1 cellular context compared by ENCODE assay signal in the genomic region with DNA sequence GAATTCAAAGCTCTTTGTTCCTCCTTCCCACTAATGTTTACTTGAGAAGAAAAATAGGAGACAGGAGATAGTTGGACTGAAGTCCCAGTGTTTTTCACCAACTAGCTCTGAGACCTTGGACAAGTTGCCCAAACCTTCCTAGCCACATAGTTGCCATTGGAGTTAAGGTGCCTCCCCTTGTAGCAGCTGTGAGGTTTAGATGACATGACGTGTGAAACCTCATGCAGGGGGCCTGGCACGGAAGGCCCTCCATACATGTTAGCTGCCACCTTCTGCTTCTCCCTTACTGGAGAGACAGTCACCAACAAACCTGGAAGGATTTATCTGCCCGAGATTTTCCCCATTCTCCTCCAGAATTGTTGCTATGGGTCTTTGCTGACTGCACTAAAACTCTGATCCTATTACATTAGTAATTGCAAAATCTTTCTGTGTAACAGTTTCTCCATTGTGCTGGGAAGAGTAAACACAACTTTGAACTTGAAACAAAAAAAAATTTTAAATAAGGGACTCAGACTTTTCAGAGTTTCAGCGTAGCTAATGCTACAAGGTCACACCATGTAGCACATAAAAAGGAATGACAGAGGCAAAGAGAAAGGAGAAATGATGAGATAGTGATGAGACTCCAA.
A peak's percentile ranks its signal among the peaks of the same experiment; 100 is the strongest.
TF ChIP-seq lines count a peak whose summit lies in the region.

No MANE protein-coding gene starts in this region.

TF ChIP-seq in HepG2, 621 proteins besides CTCF, POLR2A, EP300 and RAD21 (continued from another document):
- TF ChIP-seq BCL6 (CRISPR knock-in tag; IDR thresholded peaks at IDR 0.05) (peak; percentile 44; the same call in 1 of the 2 replicates), SOX5 (CRISPR knock-in tag; IDR thresholded peaks at IDR 0.05; ENCODE audit: borderline replicate concordance) (peak; percentile 82; the same call in 1 of the 2 replicates), ZNF205 (CRISPR knock-in tag; IDR thresholded peaks at IDR 0.05) (0 out of 2 replicates have a peak, but pooled peaks have one; percentile 2), CREB1 (IDR thresholded peaks at IDR 0.05) (no peak), CREB1 (CRISPR knock-in tag; IDR thresholded peaks at IDR 0.05) (peak; percentile 35; the same call in 1 of the 2 replicates), HMG20A (CRISPR knock-in tag; IDR thresholded peaks at IDR 0.05; ENCODE audit: borderline replicate concordance) (0 out of 2 replicates have a peak, but pooled peaks have one; percentile 32), FOXA3 (CRISPR knock-in tag; IDR thresholded peaks at IDR 0.05) (peak; percentile 78), HNF4G (IDR thresholded peaks at IDR 0.05; ENCODE audit: borderline replicate concordance, low read depth, low read length) (no peak), HNF4G (CRISPR knock-in tag; IDR thresholded peaks at IDR 0.05; ENCODE audit: borderline replicate concordance, low read depth) (no peak), HNF4A (CRISPR knock-in tag; IDR thresholded peaks at IDR 0.05) (no peak; the same call in 1 of the 2 replicates), GATAD2A (CRISPR knock-in tag; IDR thresholded peaks at IDR 0.05) (peak; percentile 39; the same call in 1 of the 2 replicates), NPAS2 (CRISPR knock-in tag; IDR thresholded peaks at IDR 0.05; ENCODE audit: borderline replicate concordance) (no peak), NCOA2 (CRISPR knock-in tag; IDR thresholded peaks at IDR 0.05) (0 out of 2 replicates have a peak, but pooled peaks have one; percentile 41), DR1 (CRISPR knock-in tag; IDR thresholded peaks at IDR 0.05) (no peak), FOXO1 (CRISPR knock-in tag; IDR thresholded peaks at IDR 0.05) (no peak), RARA (CRISPR knock-in tag; IDR thresholded peaks at IDR 0.05) (peak; percentile 60), SIX1 (CRISPR knock-in tag; IDR thresholded peaks at IDR 0.05; ENCODE audit: borderline replicate concordance) (peak; percentile 53; the same call in 1 of the 2 replicates), ZFX (CRISPR knock-in tag; IDR thresholded peaks at IDR 0.05; ENCODE audit: low read depth) (0 out of 2 replicates have a peak, but pooled peaks have one; percentile 15), NCOR1 (IDR thresholded peaks at IDR 0.05; ENCODE audit: borderline replicate concordance, low read length) (peak; percentile 83; the same call in 1 of the 2 replicates), ZNF552 (CRISPR knock-in tag; IDR thresholded peaks at IDR 0.05; ENCODE audit: borderline replicate concordance) (no peak), ZNF280D (CRISPR knock-in tag; IDR thresholded peaks at IDR 0.05) (no peak), MAFK (conservative IDR thresholded peaks at IDR 0.05 in 1 of 2, IDR thresholded peaks at IDR 0.05 in 1 of 2; ENCODE audit: low read length in 2 of 2) (peak; percentile 61)
- TF ChIP-seq, protein P1, sequence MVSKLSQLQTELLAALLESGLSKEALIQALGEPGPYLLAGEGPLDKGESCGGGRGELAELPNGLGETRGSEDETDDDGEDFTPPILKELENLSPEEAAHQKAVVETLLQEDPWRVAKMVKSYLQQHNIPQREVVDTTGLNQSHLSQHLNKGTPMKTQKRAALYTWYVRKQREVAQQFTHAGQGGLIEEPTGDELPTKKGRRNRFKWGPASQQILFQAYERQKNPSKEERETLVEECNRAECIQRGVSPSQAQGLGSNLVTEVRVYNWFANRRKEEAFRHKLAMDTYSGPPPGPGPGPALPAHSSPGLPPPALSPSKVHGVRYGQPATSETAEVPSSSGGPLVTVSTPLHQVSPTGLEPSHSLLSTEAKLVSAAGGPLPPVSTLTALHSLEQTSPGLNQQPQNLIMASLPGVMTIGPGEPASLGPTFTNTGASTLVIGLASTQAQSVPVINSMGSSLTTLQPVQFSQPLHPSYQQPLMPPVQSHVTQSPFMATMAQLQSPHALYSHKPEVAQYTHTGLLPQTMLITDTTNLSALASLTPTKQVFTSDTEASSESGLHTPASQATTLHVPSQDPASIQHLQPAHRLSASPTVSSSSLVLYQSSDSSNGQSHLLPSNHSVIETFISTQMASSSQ (IDR thresholded peaks at IDR 0.05; ENCODE audit: low read depth), result 0 out of 2 replicates have a peak, but pooled peaks have one; percentile 21
- TF ChIP-seq, protein P1 (CRISPR knock-in tag; IDR thresholded peaks at IDR 0.05; ENCODE audit: borderline replicate concordance), result peak; percentile 28; the same call in 1 of the 2 replicates
- TF ChIP-seq, protein P2, sequence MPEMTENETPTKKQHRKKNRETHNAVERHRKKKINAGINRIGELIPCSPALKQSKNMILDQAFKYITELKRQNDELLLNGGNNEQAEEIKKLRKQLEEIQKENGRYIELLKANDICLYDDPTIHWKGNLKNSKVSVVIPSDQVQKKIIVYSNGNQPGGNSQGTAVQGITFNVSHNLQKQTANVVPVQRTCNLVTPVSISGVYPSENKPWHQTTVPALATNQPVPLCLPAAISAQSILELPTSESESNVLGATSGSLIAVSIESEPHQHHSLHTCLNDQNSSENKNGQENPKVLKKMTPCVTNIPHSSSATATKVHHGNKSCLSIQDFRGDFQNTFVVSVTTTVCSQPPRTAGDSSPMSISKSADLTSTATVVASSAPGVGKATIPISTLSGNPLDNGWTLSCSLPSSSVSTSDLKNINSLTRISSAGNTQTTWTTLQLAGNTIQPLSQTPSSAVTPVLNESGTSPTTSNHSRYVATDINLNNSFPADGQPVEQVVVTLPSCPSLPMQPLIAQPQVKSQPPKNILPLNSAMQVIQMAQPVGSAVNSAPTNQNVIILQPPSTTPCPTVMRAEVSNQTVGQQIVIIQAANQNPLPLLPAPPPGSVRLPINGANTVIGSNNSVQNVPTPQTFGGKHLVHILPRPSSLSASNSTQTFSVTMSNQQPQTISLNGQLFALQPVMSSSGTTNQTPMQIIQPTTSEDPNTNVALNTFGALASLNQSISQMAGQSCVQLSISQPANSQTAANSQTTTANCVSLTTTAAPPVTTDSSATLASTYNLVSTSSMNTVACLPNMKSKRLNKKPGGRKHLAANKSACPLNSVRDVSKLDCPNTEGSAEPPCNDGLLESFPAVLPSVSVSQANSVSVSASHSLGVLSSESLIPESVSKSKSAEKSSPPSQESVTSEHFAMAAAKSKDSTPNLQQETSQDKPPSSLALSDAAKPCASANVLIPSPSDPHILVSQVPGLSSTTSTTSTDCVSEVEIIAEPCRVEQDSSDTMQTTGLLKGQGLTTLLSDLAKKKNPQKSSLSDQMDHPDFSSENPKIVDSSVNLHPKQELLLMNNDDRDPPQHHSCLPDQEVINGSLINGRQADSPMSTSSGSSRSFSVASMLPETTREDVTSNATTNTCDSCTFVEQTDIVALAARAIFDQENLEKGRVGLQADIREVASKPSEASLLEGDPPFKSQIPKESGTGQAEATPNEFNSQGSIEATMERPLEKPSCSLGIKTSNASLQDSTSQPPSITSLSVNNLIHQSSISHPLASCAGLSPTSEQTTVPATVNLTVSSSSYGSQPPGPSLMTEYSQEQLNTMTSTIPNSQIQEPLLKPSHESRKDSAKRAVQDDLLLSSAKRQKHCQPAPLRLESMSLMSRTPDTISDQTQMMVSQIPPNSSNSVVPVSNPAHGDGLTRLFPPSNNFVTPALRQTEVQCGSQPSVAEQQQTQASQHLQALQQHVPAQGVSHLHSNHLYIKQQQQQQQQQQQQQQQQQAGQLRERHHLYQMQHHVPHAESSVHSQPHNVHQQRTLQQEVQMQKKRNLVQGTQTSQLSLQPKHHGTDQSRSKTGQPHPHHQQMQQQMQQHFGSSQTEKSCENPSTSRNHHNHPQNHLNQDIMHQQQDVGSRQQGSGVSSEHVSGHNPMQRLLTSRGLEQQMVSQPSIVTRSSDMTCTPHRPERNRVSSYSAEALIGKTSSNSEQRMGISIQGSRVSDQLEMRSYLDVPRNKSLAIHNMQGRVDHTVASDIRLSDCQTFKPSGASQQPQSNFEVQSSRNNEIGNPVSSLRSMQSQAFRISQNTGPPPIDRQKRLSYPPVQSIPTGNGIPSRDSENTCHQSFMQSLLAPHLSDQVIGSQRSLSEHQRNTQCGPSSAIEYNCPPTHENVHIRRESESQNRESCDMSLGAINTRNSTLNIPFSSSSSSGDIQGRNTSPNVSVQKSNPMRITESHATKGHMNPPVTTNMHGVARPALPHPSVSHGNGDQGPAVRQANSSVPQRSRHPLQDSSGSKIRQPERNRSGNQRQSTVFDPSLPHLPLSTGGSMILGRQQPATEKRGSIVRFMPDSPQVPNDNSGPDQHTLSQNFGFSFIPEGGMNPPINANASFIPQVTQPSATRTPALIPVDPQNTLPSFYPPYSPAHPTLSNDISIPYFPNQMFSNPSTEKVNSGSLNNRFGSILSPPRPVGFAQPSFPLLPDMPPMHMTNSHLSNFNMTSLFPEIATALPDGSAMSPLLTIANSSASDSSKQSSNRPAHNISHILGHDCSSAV (CRISPR knock-in tag; IDR thresholded peaks at IDR 0.05; ENCODE audit: borderline replicate concordance), result no peak
- TF ChIP-seq, protein P3, sequence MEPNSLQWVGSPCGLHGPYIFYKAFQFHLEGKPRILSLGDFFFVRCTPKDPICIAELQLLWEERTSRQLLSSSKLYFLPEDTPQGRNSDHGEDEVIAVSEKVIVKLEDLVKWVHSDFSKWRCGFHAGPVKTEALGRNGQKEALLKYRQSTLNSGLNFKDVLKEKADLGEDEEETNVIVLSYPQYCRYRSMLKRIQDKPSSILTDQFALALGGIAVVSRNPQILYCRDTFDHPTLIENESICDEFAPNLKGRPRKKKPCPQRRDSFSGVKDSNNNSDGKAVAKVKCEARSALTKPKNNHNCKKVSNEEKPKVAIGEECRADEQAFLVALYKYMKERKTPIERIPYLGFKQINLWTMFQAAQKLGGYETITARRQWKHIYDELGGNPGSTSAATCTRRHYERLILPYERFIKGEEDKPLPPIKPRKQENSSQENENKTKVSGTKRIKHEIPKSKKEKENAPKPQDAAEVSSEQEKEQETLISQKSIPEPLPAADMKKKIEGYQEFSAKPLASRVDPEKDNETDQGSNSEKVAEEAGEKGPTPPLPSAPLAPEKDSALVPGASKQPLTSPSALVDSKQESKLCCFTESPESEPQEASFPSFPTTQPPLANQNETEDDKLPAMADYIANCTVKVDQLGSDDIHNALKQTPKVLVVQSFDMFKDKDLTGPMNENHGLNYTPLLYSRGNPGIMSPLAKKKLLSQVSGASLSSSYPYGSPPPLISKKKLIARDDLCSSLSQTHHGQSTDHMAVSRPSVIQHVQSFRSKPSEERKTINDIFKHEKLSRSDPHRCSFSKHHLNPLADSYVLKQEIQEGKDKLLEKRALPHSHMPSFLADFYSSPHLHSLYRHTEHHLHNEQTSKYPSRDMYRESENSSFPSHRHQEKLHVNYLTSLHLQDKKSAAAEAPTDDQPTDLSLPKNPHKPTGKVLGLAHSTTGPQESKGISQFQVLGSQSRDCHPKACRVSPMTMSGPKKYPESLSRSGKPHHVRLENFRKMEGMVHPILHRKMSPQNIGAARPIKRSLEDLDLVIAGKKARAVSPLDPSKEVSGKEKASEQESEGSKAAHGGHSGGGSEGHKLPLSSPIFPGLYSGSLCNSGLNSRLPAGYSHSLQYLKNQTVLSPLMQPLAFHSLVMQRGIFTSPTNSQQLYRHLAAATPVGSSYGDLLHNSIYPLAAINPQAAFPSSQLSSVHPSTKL (CRISPR knock-in tag; IDR thresholded peaks at IDR 0.05), result peak; percentile 85
- TF ChIP-seq, protein P4, sequence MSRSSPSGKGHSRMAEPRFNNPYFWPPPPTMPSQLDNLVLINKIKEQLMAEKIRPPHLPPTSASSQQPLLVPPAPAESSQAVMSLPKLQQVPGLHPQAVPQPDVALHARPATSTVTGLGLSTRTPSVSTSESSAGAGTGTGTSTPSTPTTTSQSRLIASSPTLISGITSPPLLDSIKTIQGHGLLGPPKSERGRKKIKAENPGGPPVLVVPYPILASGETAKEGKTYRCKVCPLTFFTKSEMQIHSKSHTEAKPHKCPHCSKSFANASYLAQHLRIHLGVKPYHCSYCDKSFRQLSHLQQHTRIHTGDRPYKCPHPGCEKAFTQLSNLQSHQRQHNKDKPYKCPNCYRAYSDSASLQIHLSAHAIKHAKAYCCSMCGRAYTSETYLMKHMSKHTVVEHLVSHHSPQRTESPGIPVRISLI (CRISPR knock-in tag; IDR thresholded peaks at IDR 0.05; ENCODE audit: borderline replicate concordance), result peak; percentile 89
TF ChIP-seq in HepG2: peak in this region for 33.
